In the genomic region with DNA sequence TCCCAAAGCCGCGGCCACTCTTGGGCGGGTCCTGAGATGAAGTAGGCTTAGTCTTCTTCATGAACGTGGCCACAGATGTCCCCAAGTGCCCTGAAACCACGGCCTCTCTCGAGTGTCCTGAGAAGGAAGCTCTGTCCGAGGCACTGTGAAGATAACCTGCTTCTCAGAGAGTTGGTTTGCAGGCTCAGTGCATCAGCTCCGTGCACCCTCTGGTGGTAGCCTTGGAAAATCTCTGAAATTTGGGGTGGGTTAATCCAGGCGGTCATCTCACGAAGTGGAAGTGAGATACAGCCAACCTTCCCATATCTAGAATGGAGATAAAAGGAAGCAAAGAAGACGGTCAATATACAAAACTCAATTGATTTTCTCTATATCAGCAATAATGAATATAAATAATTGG, we compare ENCODE assay signal across 4 cellular contexts.
DNase-seq lines count a peak whose midpoint lies in the region; ATAC-seq and TF ChIP-seq lines count a peak whose summit lies in the region.
"Not testable (repeated sequence)": the region's sequence is repeated elsewhere in the genome, so short reads cannot be mapped to it uniquely, and the experiment has no call there.

No MANE protein-coding gene starts in this region.

- TF ChIP-seq CTCF in RWPE2 (IDR thresholded peaks at IDR 0.05; ENCODE audit: poor library complexity, severe bottlenecking) = not testable (repeated sequence)

- not testable (repeated sequence) for H3K27ac ChIP-seq in RWPE2 (ENCODE audit: poor library complexity, severe bottlenecking)

- not testable (repeated sequence) for DNase-seq in RWPE2 (ENCODE audit: low spot score); Right ventricle myocardium superior; left lobe of liver (ENCODE audit: low spot score)

- H3K9me3 ChIP-seq in RWPE2 (ENCODE audit: severe bottlenecking) = not testable (repeated sequence)

- not testable (repeated sequence) for H3K4me1 ChIP-seq in RWPE2 (ENCODE audit: insufficient read depth, poor library complexity, severe bottlenecking)

- not testable (repeated sequence) for H3K27me3 ChIP-seq in RWPE2 (ENCODE audit: insufficient read depth, poor library complexity, severe bottlenecking)

- intact Hi-C loops in Right ventricle myocardium superior (cut with DNase I) = not testable (repeated sequence)

- ATAC-seq in GM18868 (IDR thresholded peaks at IDR 0.05; ENCODE audit: unreplicated experiment) (peak; percentile 60), RWPE2 (ENCODE audit: low read depth) (peak; percentile 66; the same call in 2 of the 3 replicates), Right ventricle myocardium superior (ENCODE audit: poor library complexity) (peak; percentile 74), left lobe of liver (peak; percentile 44)

- H3K4me3 ChIP-seq in RWPE2 (ENCODE audit: severe bottlenecking) = not testable (repeated sequence)

- not testable (repeated sequence) for H3K36me3 ChIP-seq in RWPE2 (ENCODE audit: low read depth)
